Comparison of ENCODE assay signal across 8 cellular contexts in genomic region chr15:42549052-42549491, GRCh38. TPM values are rescaled to one million over a fixed set of nuclear protein-coding genes. Genes with fewer than 3 reads are reported as not detected.
DNase-seq lines count a peak whose midpoint lies in the region; ATAC-seq, FAIRE-seq and TF ChIP-seq lines count a peak whose summit lies in the region.

No MANE protein-coding gene starts in this region.

- no peaks in the 10 kb centered on the region for H3K27me3 ChIP-seq in Caco-2 (replicated peaks; ENCODE audit: control insufficient read depth, insufficient read depth, low read length)
- no peaks in the 10 kb centered on the region for H3K27me3 ChIP-seq in muscle layer of duodenum (ENCODE audit: low read depth, low read length)

- intact Hi-C loops in Caco-2 (cut with micrococcal nuclease; ENCODE audit: unreplicated experiment), result loop anchor here (2.0 kb wide), 1 partner anchor 54 kb away; the partner anchor contains the start of gene SNAP23

- H3K4me3 Mint-ChIP-seq in Caco-2 (ENCODE audit: unreplicated experiment), result peak overlapping the region; percentile 96

- peak; percentile 69 for ATAC-seq in SK-N-SH treated with all-trans-retinoic acid at 6 μM for 48 hours
- no peak for ATAC-seq in GM19324 (IDR thresholded peaks at IDR 0.05; ENCODE audit: low FRiP score, unreplicated experiment)

- H3K4me1 Mint-ChIP-seq in Caco-2 (ENCODE audit: low read depth, unreplicated experiment), result peaks cover 28% of the 10 kb centered on the region

- POLR2A ChIA-PET in Caco-2 (lab: Charles Lee), result interaction anchor here (1.6 kb wide), 1 partner anchor 26 kb away, joined by 8 read pairs; the partner anchor contains the start of gene STARD9

- no peaks in the 10 kb centered on the region for H3K9me3 Mint-ChIP-seq in Caco-2 (ENCODE audit: unreplicated experiment)

- FAIRE-seq in HTR-8/SVneo (lab: Jason Lieb, UNC), result no peak

- no peak for TF ChIP-seq CTCF in Caco-2 (IDR thresholded peaks at IDR 0.05; ENCODE audit: insufficient read depth in 1 of 2, low read depth in 1 of 2, low read length in 1 of 2, severe bottlenecking in 1 of 2, unreplicated experiment in 1 of 2)
- no peak for TF ChIP-seq CTCF in epithelial cell of esophagus (IDR thresholded peaks at IDR 0.05; ENCODE audit: insufficient read depth, low read depth, low read length, missing control alignments)

- CTCF ChIA-PET in Caco-2 (lab: Charles Lee), result interaction anchor here (0.6 to 1.1 kb wide), 2 partner anchors 42 to 827 kb away, joined by 4 read pairs; no protein-coding TSS in a partner anchor

- H3K36me3 Mint-ChIP-seq in Caco-2 (ENCODE audit: insufficient read depth, unreplicated experiment), result peaks cover 43% of the 10 kb centered on the region

- peak overlapping the region; percentile 99 for H3K27ac Mint-ChIP-seq in Caco-2 (ENCODE audit: unreplicated experiment)

- H3K4me3 ChIP-seq in Caco-2 (ENCODE audit: low read depth, low read length) (peak overlapping the region; percentile 97), epithelial cell of esophagus (ENCODE audit: low read length) (peak overlapping the region; percentile 97), muscle layer of duodenum (ENCODE audit: low read depth in 1 of 2, low read length in 2 of 2) (peak overlapping the region; percentile 97 to 98)

- H3K27ac ChIP-seq in muscle layer of duodenum (ENCODE audit: low read length), result peak overlapping the region; percentile 94

- no peaks in the 10 kb centered on the region for H3K9me3 ChIP-seq in Caco-2
- no peaks in the 10 kb centered on the region for H3K9me3 ChIP-seq in muscle layer of duodenum (ENCODE audit: control insufficient read depth in 1 of 2, low read length in 2 of 2)

- TSS peak; percentile 61 for BruUV-seq in Caco-2 (replicated peaks; lab: Mats Ljungman, UMichigan)

- H3K36me3 ChIP-seq in Caco-2 (ENCODE audit: control insufficient read depth, insufficient read depth, low read length), result peaks cover 2% of the 10 kb centered on the region; the same call in 1 of the 2 replicates
- peaks cover 0 to 13% of the 10 kb centered on the region in 2 donors for H3K36me3 ChIP-seq in muscle layer of duodenum (ENCODE audit: control insufficient read depth in 1 of 2, insufficient read depth in 2 of 2, low read length in 2 of 2)

- H3K4me1 ChIP-seq in Caco-2, result no peaks in the 10 kb centered on the region
- H3K4me1 ChIP-seq in muscle layer of duodenum (ENCODE audit: control insufficient read depth in 1 of 2, insufficient read depth in 2 of 2, low read length in 2 of 2), result peaks cover 5 to 23% of the 10 kb centered on the region in 2 donors

- no peaks in the 10 kb centered on the region for H3K27me3 Mint-ChIP-seq in Caco-2 (ENCODE audit: insufficient read depth, unreplicated experiment)

- peak in 1 of 2 experiments; percentile 42 for DNase-seq in Caco-2
- DNase-seq in GM19238 (ENCODE audit: insufficient read length, low spot score), result peak; percentile 5
- peak; percentile 18 for DNase-seq in HTR-8/SVneo (ENCODE audit: insufficient read length, low spot score)
- peak; percentile 39 for DNase-seq in epithelial cell of esophagus (ENCODE audit: low read depth)
- no peak for DNase-seq in dedifferentiated amniotic fluid mesenchymal stem cell (ENCODE audit: extremely low spot score)

TF ChIP-seq in SK-N-SH treated with all-trans-retinoic acid at 6 μM for 48 hours, 23 proteins besides CTCF, POLR2A, EP300 and RAD21:
- TF ChIP-seq BACH2 (CRISPR knock-in tag; IDR thresholded peaks at IDR 0.05; ENCODE audit: borderline replicate concordance) (no peak), ZNF565 (CRISPR knock-in tag; conservative IDR thresholded peaks at IDR 0.05; ENCODE audit: low read depth) (no peak), OSR1 (CRISPR knock-in tag; IDR thresholded peaks at IDR 0.05) (no peak), ZFP3 (CRISPR knock-in tag; IDR thresholded peaks at IDR 0.05) (no peak), ARNTL (CRISPR knock-in tag; IDR thresholded peaks at IDR 0.05; ENCODE audit: borderline replicate concordance, low read depth) (no peak), GLIS3 (CRISPR knock-in tag; IDR thresholded peaks at IDR 0.05) (no peak), TCF4 (CRISPR knock-in tag; IDR thresholded peaks at IDR 0.05; ENCODE audit: borderline replicate concordance) (no peak), ZNF8 (CRISPR knock-in tag; IDR thresholded peaks at IDR 0.05) (no peak), CSRNP3 (CRISPR knock-in tag; IDR thresholded peaks at IDR 0.05) (no peak), CSDC2 (CRISPR knock-in tag; IDR thresholded peaks at IDR 0.05) (no peak), ZC3H10 (CRISPR knock-in tag; IDR thresholded peaks at IDR 0.05) (no peak), POU6F1 (CRISPR knock-in tag; IDR thresholded peaks at IDR 0.05; ENCODE audit: borderline replicate concordance, low read depth) (no peak)

RNA-seq across cellular contexts. Expression of gene HAUS2, which starts 0.4 kb away (rescaled TPM):
- total RNA-seq in Caco-2 (2022), result 35.7 and 36.9 TPM in 2 replicates

RNA-seq across cellular contexts. Expression of gene LRRC57, which starts 0.5 kb away (rescaled TPM):
- 19.3 and 28.8 TPM in 2 replicates for total RNA-seq in Caco-2 (2022)

RNA-seq across cellular contexts. Expression of gene STARD9, which starts 26.3 kb away (rescaled TPM):
- total RNA-seq in Caco-2 (2022), result 0.56 and 0.86 TPM in 2 replicates

RNA-seq across cellular contexts. Expression of gene SNAP23, which starts 53.6 kb away (rescaled TPM):
- total RNA-seq in Caco-2 (2022), result 92.2 and 97.5 TPM in 2 replicates

RNA-seq across cellular contexts. Expression of gene ZNF106, which starts 58.1 kb away (rescaled TPM):
- 47.8 and 51.4 TPM in 2 replicates for total RNA-seq in Caco-2 (2022)
